1 cellular context compared by ENCODE assay signal in the genomic region with DNA sequence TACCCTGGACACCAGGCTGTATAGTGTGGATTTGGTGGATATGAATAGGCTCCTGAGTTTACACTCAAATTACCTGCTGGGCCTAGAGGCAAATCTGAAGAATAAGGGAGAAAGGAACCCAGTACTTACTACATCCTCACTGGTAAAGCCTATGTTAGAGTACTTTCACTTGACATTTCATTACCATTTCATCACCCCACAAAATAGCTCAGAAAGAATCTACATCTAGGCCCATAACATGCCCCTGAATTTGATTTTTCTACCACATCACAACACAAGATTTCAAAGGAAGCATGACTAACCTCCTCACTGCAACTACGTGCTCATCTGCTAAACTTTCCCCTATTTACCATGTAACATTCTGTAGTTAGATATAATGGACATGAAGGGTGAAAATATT.
TF ChIP-seq lines count a peak whose summit lies in the region.

No MANE protein-coding gene starts in this region.

TF ChIP-seq in IMR-90, 13 proteins besides CTCF, POLR2A, EP300 and RAD21:
- TF ChIP-seq CEBPB (IDR thresholded peaks at IDR 0.05; ENCODE audit: low read depth, low read length) (peak; percentile 55), RCOR1 (IDR thresholded peaks at IDR 0.05; ENCODE audit: insufficient replicate concordance, low read length) (no peak)
